Comparison of ENCODE assay signal across 9 cellular contexts in the genomic region with DNA sequence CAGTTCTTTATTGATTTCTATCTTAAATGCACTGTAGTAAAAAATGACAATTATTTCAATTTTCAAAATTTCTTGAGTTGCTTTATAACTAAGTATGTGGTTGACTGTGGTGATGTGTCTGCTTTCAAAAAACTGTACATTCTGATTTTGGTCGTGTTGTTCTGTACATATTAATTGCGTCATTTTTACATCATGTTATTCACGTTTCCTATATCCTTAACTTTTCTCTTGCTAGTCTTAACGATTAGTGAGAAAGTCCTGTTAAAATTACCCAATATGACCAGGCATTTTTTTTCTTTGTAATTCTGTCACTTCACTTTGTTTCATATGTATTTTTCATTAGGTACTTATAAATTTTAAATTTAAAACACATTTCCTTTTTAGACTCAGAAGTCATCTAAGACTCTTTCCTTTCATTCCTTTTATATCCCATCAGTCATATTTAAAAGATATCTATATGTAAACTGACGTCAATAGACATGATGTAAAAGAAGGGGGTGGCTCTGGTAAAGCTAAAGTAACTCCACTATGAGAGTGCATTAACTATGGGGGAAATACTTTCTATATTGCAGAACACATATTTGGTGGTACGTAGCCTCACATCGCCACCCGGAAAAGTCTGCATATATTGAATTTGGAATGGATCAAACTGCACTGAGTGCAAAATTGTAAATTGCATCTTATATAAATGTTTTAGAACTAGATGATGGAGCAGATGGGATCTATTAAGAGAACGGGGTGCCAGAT. TPM values are rescaled to one million over a fixed set of nuclear protein-coding genes. Genes with fewer than 3 reads are reported as not detected.
A peak's percentile ranks its signal among the peaks of the same experiment; 100 is the strongest.
DNase-seq lines count a peak whose midpoint lies in the region; ATAC-seq and TF ChIP-seq lines count a peak whose summit lies in the region.
"Had no signal": no experiment of that assay in that cellular context is flagged by ENCODE, and none has a peak within 500 bp of the region (broad histone marks: within the 10 kb centered on the region; RNA-seq: fewer than 3 reads in every experiment).

No MANE protein-coding gene starts in this region.

- H3K4me1 ChIP-seq in iPS-15b (ENCODE audit: control insufficient read depth, insufficient read depth, low read length): no peaks in the 10 kb centered on the region
- peaks cover 32% of the 10 kb centered on the region for H3K4me1 ChIP-seq in suprapubic skin

- H3K27ac Mint-ChIP-seq in activated CD4-positive, alpha-beta T cell treated with anti-CD3 and anti-CD28 coated beads for 36 hours: peak overlapping the region; percentile 99

- H3K4me3 ChIP-seq in WI38 (ENCODE audit: low read depth, low read length): peak overlapping the region; percentile 95
- peak overlapping the region; percentile 63 for H3K4me3 ChIP-seq in iPS-15b (ENCODE audit: low read depth, low read length)
- peak overlapping the region; percentile 93 for H3K4me3 ChIP-seq in suprapubic skin

- TF ChIP-seq EP300 in suprapubic skin (IDR thresholded peaks at IDR 0.05): no peak

- H3K9ac ChIP-seq in iPS-15b (ENCODE audit: low read depth, low read length): no peak overlapping the region

- H3K36me3 Mint-ChIP-seq in activated CD4-positive, alpha-beta T cell treated with anti-CD3 and anti-CD28 coated beads for 36 hours (ENCODE audit: low read depth): peaks cover 22% of the 10 kb centered on the region

- WGBS in suprapubic skin: 50% methylated on average over 9 of the region's 9 CpGs

- H3K9me3 Mint-ChIP-seq in activated CD4-positive, alpha-beta T cell treated with anti-CD3 and anti-CD28 coated beads for 36 hours (ENCODE audit: low read depth): no peaks in the 10 kb centered on the region

- TF ChIP-seq CTCF in WI38 (IDR thresholded peaks at IDR 0.05; ENCODE audit: low read depth, low read length) (no peak), suprapubic skin (IDR thresholded peaks at IDR 0.05) (no peak)

- H3K4me1 Mint-ChIP-seq in activated CD4-positive, alpha-beta T cell treated with anti-CD3 and anti-CD28 coated beads for 36 hours: peaks cover 54% of the 10 kb centered on the region

- CTCF ChIA-PET in activated CD4-positive, alpha-beta T cell treated with anti-CD3 and anti-CD28 coated beads for 36 hours (lab: Charles Lee): interaction anchor here (0.6 to 1.1 kb wide), 3 partner anchors 11 to 71 kb away, joined by 3 to 4 read pairs (median 3); no protein-coding TSS in a partner anchor

- DNase-seq in activated CD4-positive, alpha-beta T cell treated with anti-CD3 and anti-CD28 coated beads for 36 hours: no peak
- no peak for DNase-seq in activated CD4-positive, alpha-beta T cell treated with anti-CD3 and anti-CD28 coated beads for 1 hour
- DNase-seq in suprapubic skin (ENCODE audit: low spot score in 2 of 2): no peak
- no peak for DNase-seq in ecto neural progenitor cell (ENCODE audit: low spot score)
- no peak for DNase-seq in stimulated activated CD4-positive, alpha-beta T cell treated with anti-CD3 and anti-CD28 coated beads, Interleukin-12 subunit alpha, Interleukin-12 subunit beta, amount 100 ng/mL, for 4 hours
- DNase-seq: GDM1 had no signal

- intact Hi-C loops in activated CD4-positive, alpha-beta T cell treated with anti-CD3 and anti-CD28 coated beads for 36 hours (cut with DNase I, micrococcal nuclease): loop anchor here (2.0 to 10.0 kb wide), 8 partner anchors 27 to 1417 kb away; a partner anchor contains a TSS

- H3K9me3 ChIP-seq in iPS-15b (ENCODE audit: control insufficient read depth, insufficient read depth, low read length): no peaks in the 10 kb centered on the region
- H3K9me3 ChIP-seq in suprapubic skin: no peaks in the 10 kb centered on the region

- H3K36me3 ChIP-seq in iPS-15b (ENCODE audit: control insufficient read depth, insufficient read depth, low read length) (no peaks in the 10 kb centered on the region), suprapubic skin (peaks cover 18% of the 10 kb centered on the region)

- no peak overlapping the region for H3K27ac ChIP-seq in suprapubic skin

- no peaks in the 10 kb centered on the region for H3K27me3 ChIP-seq in iPS-15b (ENCODE audit: control insufficient read depth, insufficient read depth, low read length)
- H3K27me3 ChIP-seq in suprapubic skin: no peaks in the 10 kb centered on the region

- no peak for TF ChIP-seq POLR2A in suprapubic skin (IDR thresholded peaks at IDR 0.05)

- H3K27me3 Mint-ChIP-seq in activated CD4-positive, alpha-beta T cell treated with anti-CD3 and anti-CD28 coated beads for 36 hours: no peaks in the 10 kb centered on the region

- POLR2A ChIA-PET in activated CD4-positive, alpha-beta T cell treated with anti-CD3 and anti-CD28 coated beads for 36 hours (lab: Charles Lee): interaction anchor here (0.8 to 1.4 kb wide), 3 partner anchors 8 to 173 kb away, joined by 3 to 4 read pairs (median 4); no protein-coding TSS in a partner anchor

- peak overlapping the region; percentile 98 for H3K4me3 Mint-ChIP-seq in activated CD4-positive, alpha-beta T cell treated with anti-CD3 and anti-CD28 coated beads for 36 hours

- no peak for ATAC-seq in activated CD4-positive, alpha-beta T cell treated with anti-CD3 and anti-CD28 coated beads for 36 hours
- no peak for ATAC-seq in HG03280 (IDR thresholded peaks at IDR 0.05; ENCODE audit: unreplicated experiment)

RNA-seq across cellular contexts. Expression of a gene that starts 1.1 kb away (rescaled TPM):
- 10 to 100 TPM; 56.5 to 69.5 TPM for total RNA-seq in activated CD4-positive, alpha-beta T cell treated with anti-CD3 and anti-CD28 coated beads for 36 hours
- 10 to 100 TPM in 3 of 4 donors, 1 to 10 TPM in 1; 8.6 to 21.4 (median 16.3) TPM for total RNA-seq in suprapubic skin
